34 cellular contexts compared by ENCODE assay signal in genomic region chr7:494906-495305, GRCh38. TPM values are rescaled to one million over a fixed set of nuclear protein-coding genes. Genes with fewer than 3 reads are reported as not detected.
A peak's percentile ranks its signal among the peaks of the same experiment; 100 is the strongest.
DNase-seq lines count a peak whose midpoint lies in the region; ATAC-seq, FAIRE-seq and TF ChIP-seq lines count a peak whose summit lies in the region.
"Had no signal": no experiment of that assay in that cellular context is flagged by ENCODE, and none has a peak within 500 bp of the region (broad histone marks: within the 10 kb centered on the region; RNA-seq: fewer than 3 reads in every experiment).

No MANE protein-coding gene starts in this region.

- peak; percentile 6 to 50 (median 47) for DNase-seq in right cardiac atrium
- DNase-seq in cardiac septum (ENCODE audit: low spot score): no peak
- peak in 3 of 4 donors; percentile 10 to 14 (median 14) for DNase-seq in body of pancreas
- peak in 5 of 6 donors; percentile 11 to 75 (median 49) for DNase-seq in pancreas
- peak; percentile 60 for DNase-seq in upper lobe of right lung
- DNase-seq in omental fat pad (ENCODE audit: low spot score): no peak
- DNase-seq in inferior parietal cortex (ENCODE audit: extremely low spot score): no peak
- no peak for DNase-seq in GM23248
- DNase-seq: activated B cell treated with CpG ODN at 0.5 μM for 24 hours; activated CD4-positive, alpha-beta T cell treated with anti-CD3 and anti-CD28 coated beads, Interleukin-2, amount 10 ng/mL, durations not matched to agents 7 days and 5 days; activated gamma-delta T cell; activated T-cell treated with anti-CD3 and anti-CD28 coated beads, Interleukin-2, amount 50 U/mL, for 24 hours; AML-193; cortex of kidney; DMS153; endodermal cell; foreskin fibroblast; head of caudate nucleus; islet precursor cell; KBM-7; mammary epithelial cell; NCI-H1092 treated with DMSO at 0.1 percent for 48 hours; NCI-H1694 treated with DMSO at 0.1 percent for 48 hours; RPMI8226; stimulated activated CD4-positive, alpha-beta T cell treated with anti-CD3 and anti-CD28 coated beads, Interleukin-15, amount 100 ng/mL, for 24 hours; stimulated activated CD4-positive, alpha-beta T cell treated with anti-CD3 and anti-CD28 coated beads, Interleukin-4, amount 100 ng/mL, for 4 hours; T-helper 1 cell had no signal

- no peak overlapping the region for H3K9ac ChIP-seq in GM23248
- H3K9ac ChIP-seq: parathyroid adenoma had no signal

- H3K27me3 ChIP-seq in right cardiac atrium (ENCODE audit: control insufficient read depth, insufficient read depth) (no peaks in the 10 kb centered on the region), body of pancreas (no peaks in the 10 kb centered on the region), pancreas (no peaks in the 10 kb centered on the region), upper lobe of right lung (no peaks in the 10 kb centered on the region), GM23248 (replicated peaks; ENCODE audit: insufficient read depth) (0 out of 2 replicates have a peak, but pooled peaks cover 5% of the 10 kb centered on the region)
- H3K27me3 ChIP-seq: suprapubic skin had no signal

- no peaks in the 10 kb centered on the region for H3K79me2 ChIP-seq in GM23248 (ENCODE audit: insufficient read depth)
- H3K79me2 ChIP-seq: parathyroid adenoma had no signal

- peaks cover 1% of the 10 kb centered on the region for H3K4me1 ChIP-seq in right cardiac atrium (ENCODE audit: control insufficient read depth, insufficient read depth, low read length)
- peaks cover 21% of the 10 kb centered on the region for H3K4me1 ChIP-seq in body of pancreas
- peaks cover 0 to 8% (median 0%) of the 10 kb centered on the region in 3 donors for H3K4me1 ChIP-seq in pancreas
- no peaks in the 10 kb centered on the region for H3K4me1 ChIP-seq in upper lobe of right lung
- H3K4me1 ChIP-seq in GM23248 (ENCODE audit: insufficient read depth): no peaks in the 10 kb centered on the region
- H3K4me1 ChIP-seq: A549, parathyroid adenoma had no signal

- no peak for ATAC-seq in right cardiac atrium
- ATAC-seq in body of pancreas: no peak
- ATAC-seq in pancreas: no peak
- no peak for ATAC-seq in upper lobe of right lung
- no peak for ATAC-seq in omental fat pad (ENCODE audit: low FRiP score)
- ATAC-seq: esophagus mucosa had no signal

- no peaks in the 10 kb centered on the region for H3K9me2 ChIP-seq in GM23248 (ENCODE audit: insufficient read depth)

- H4K20me1 ChIP-seq in GM23248 (ENCODE audit: insufficient read depth): no peaks in the 10 kb centered on the region

- no peak for FAIRE-seq in pancreas (lab: Jason Lieb, UNC)
- FAIRE-seq: A549, astrocyte, GM12891, H54 had no signal

- intact Hi-C loops in right cardiac atrium (cut with DNase I) (no loop called here), cardiac septum (cut with DNase I) (no loop called here), body of pancreas (cut with DNase I) (loop anchor here (10.0 kb wide), 1 partner anchor 160 kb away; no protein-coding TSS in a partner anchor), pancreas (cut with DNase I) (loop anchor here in 1 of 3 donors (10.0 kb wide), 1 partner anchor 130 kb away; no protein-coding TSS in a partner anchor), upper lobe of right lung (cut with DNase I) (no loop called here)

- peaks cover 0 to 6% of the 10 kb centered on the region in 2 donors for H3K36me3 ChIP-seq in body of pancreas (replicated peaks in 1 of 2; ENCODE audit: insufficient read depth in 1 of 2, low read depth in 2 of 2)
- peaks cover 0 to 29% (median 2%) of the 10 kb centered on the region in 3 donors for H3K36me3 ChIP-seq in pancreas
- peaks cover 11% of the 10 kb centered on the region for H3K36me3 ChIP-seq in upper lobe of right lung
- H3K36me3 ChIP-seq in GM23248 (ENCODE audit: low read depth): no peaks in the 10 kb centered on the region

- no peak for TF ChIP-seq CTCF in body of pancreas (IDR thresholded peaks at IDR 0.05)
- TF ChIP-seq CTCF in pancreas (IDR thresholded peaks at IDR 0.05): no peak
- TF ChIP-seq CTCF in upper lobe of right lung (IDR thresholded peaks at IDR 0.05): no peak
- TF ChIP-seq CTCF in omental fat pad (IDR thresholded peaks at IDR 0.05): no peak

- no peak for TF ChIP-seq POLR2A in body of pancreas (IDR thresholded peaks at IDR 0.05)

- 88% methylated on average over 6 of the region's 6 CpGs for WGBS in right cardiac atrium
- WGBS in body of pancreas, 2 donors: 85 to 95% methylated on average over 4 to 6 of the region's 6 CpGs
- 77 to 87% methylated on average over 6 of the region's 6 CpGs for WGBS in pancreas, 2 donors
- whole genome bisulfite sequencing in GM23248 (ENCODE audit: low coverage in 1 of 2, low lambda C conversion rate in 2 of 2, missing lambda C conversion rate in 2 of 2), 2 experiments: 73 to 84% methylated on average over 5 to 6 of the region's 6 CpGs

- in situ Hi-C loops in GM23248 (cut with MboI): no loop called here

- H3K9me3 ChIP-seq in right cardiac atrium (ENCODE audit: control insufficient read depth, low read length): no peaks in the 10 kb centered on the region
- no peaks in the 10 kb centered on the region for H3K9me3 ChIP-seq in body of pancreas
- no peaks in the 10 kb centered on the region for H3K9me3 ChIP-seq in pancreas
- no peaks in the 10 kb centered on the region for H3K9me3 ChIP-seq in upper lobe of right lung
- H3K9me3 ChIP-seq in GM23248 (ENCODE audit: low read depth): no peaks in the 10 kb centered on the region
- H3K9me3 ChIP-seq: A549, suprapubic skin had no signal

- H2AFZ ChIP-seq in GM23248: no peak overlapping the region
- H2AFZ ChIP-seq: parathyroid adenoma had no signal

- no peak overlapping the region for H3K4me3 ChIP-seq in right cardiac atrium (ENCODE audit: low read length)
- no peak overlapping the region for H3K4me3 ChIP-seq in body of pancreas
- no peak overlapping the region for H3K4me3 ChIP-seq in pancreas
- no peak overlapping the region for H3K4me3 ChIP-seq in upper lobe of right lung
- no peak overlapping the region for H3K4me3 ChIP-seq in GM23248
- H3K4me3 ChIP-seq: A549, suprapubic skin had no signal

- H3F3A ChIP-seq in GM23248 (ENCODE audit: insufficient read depth): no peaks in the 10 kb centered on the region

- H3K27ac ChIP-seq in right cardiac atrium (ENCODE audit: low read length): no peak overlapping the region
- H3K27ac ChIP-seq in body of pancreas: no peak overlapping the region
- H3K27ac ChIP-seq in pancreas: no peak overlapping the region
- H3K27ac ChIP-seq in upper lobe of right lung: no peak overlapping the region
- H3K27ac ChIP-seq in GM23248: no peak overlapping the region
- H3K27ac ChIP-seq: A549, parathyroid adenoma, suprapubic skin had no signal

- H3K4me2 ChIP-seq in GM23248 (ENCODE audit: unreplicated experiment): no peak overlapping the region
- H3K4me2 ChIP-seq: A549 had no signal

RNA-seq across cellular contexts. Expression of gene PDGFA, which starts 24.7 kb away (rescaled TPM):
- total RNA-seq in right cardiac atrium (10 to 100 TPM; 32.2 to 44.3 (median 38.4) TPM), cardiac septum (38.9 TPM), body of pancreas (10 to 100 TPM; 58.6 to 59.3 TPM), pancreas (100 to 1,000 TPM in 1 of 6 donors, 10 to 100 TPM in 5; 54.1 to 175 (median 81.5) TPM), upper lobe of right lung (57.1 TPM), omental fat pad (10 to 100 TPM in 1 of 4 donors, 1 to 10 TPM in 3; 7.0 to 23.7 (median 8.8) TPM)
- polyA plus RNA-seq in right cardiac atrium (18.3 TPM), pancreas (10 to 100 TPM; 53.3 to 60.4 TPM), GM23248 (2016; fragmentation: Nextera tagmentation; extraction: Ambion mirVana) (4.7 and 5.1 TPM in 2 replicates)
- total RNA-seq in GM23248 (2014; rRNA removed; shearing (Covaris generic)): 8.4 and 9.4 TPM in 2 replicates

Comparison
In these comparisons a context has a peak if more than half of its experiments do, and no peak if none do; other contexts are left out.
1. DNase-seq: peak in right cardiac atrium (3 of 3), body of pancreas (3 of 4), pancreas (5 of 6) and upper lobe of right lung (single experiment); none in cardiac septum (single experiment), omental fat pad (single experiment), inferior parietal cortex (single experiment) and GM23248 (single experiment).